Comparison of ENCODE assay signal across 30 cellular contexts in the genomic region with DNA sequence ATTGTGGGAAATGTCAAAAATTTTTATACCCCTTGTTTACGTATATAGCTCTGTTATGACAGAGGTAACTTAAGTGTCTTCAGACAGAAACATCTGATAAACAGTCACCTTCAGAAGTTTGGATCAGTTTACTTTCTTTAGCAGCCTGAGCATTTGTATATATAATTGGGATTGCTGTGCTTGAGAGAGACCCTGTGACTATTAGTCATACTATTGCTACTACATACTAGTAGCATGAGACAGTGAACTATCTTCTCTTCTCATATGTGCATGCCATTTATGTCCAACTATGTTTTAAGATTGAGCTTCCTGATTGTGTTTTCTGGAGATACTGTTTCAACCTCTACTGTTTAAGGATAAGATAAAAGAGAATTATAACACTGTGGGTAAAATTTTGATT.
"Had no signal": no experiment of that assay in that cellular context is flagged by ENCODE, and none has a peak within 500 bp of the region (broad histone marks: within the 10 kb centered on the region; RNA-seq: fewer than 3 reads in every experiment).

No MANE protein-coding gene starts in this region.

- H3K36me3 Mint-ChIP-seq: memory B cell; mesothelial cell of epicardium; naive B cell; natural killer cell treated with Interleukin-12 subunit alpha and Interleukin-12 subunit beta and Interleukin-15 and Interleukin-18, amount 100 ng/mL, for 72 hours; stimulated activated effector memory CD8-positive, alpha-beta T cell treated with anti-CD3 and anti-CD28 coated beads, Interleukin-12 subunit alpha, Interleukin-12 subunit beta, amount 100 ng/mL, for 72 hours had no signal

- H3K27me3 ChIP-seq: colonic mucosa, esophagus squamous epithelium, gastroesophageal sphincter, heart right ventricle, neutrophil, pancreas, stomach, tibial nerve, upper lobe of left lung had no signal

- H3K4me1 Mint-ChIP-seq: neural crest cell had no signal

- H3K9me3 Mint-ChIP-seq: dendritic cell treated with granulocyte-macrophage colony-stimulating factor and Interleukin-4, amounts not matched to agents 40 ng/mL and 50 ng/mL, for 4 days; neural crest cell; stimulated activated effector memory CD8-positive, alpha-beta T cell treated with anti-CD3 and anti-CD28 coated beads, Interleukin-12 subunit alpha, Interleukin-12 subunit beta, amount 100 ng/mL, for 72 hours had no signal

- H3K4me3 ChIP-seq: colonic mucosa, esophagus squamous epithelium, gastroesophageal sphincter, heart right ventricle, lung, mucosa of descending colon, pancreas, stomach, thoracic aorta, tibial nerve, upper lobe of left lung had no signal

- H3K27me3 Mint-ChIP-seq: dendritic cell treated with granulocyte-macrophage colony-stimulating factor and Interleukin-4, amounts not matched to agents 40 ng/mL and 50 ng/mL, for 4 days had no signal

- DNase-seq: central memory CD4-positive, alpha-beta T cell; colonic mucosa; effector memory CD4-positive, alpha-beta T cell; erythroblast; esophagus squamous epithelium; glutamatergic neuron; heart right ventricle; hippocampal formation; islet precursor cell; kidney glomerular epithelial cell; mucosa of descending colon; naive B cell; pancreas; stimulated activated CD4-positive, alpha-beta T cell treated with anti-CD3 and anti-CD28 coated beads, Interleukin-2, amount 100 ng/mL, for 24 hours; stimulated activated CD4-positive, alpha-beta T cell treated with anti-CD3 and anti-CD28 coated beads, Interleukin-4, amount 100 ng/mL, for 24 hours; stimulated activated naive CD4-positive, alpha-beta T cell treated with Interleukin-2 at 50 U/mL for 16 hours; stomach; upper lobe of left lung had no signal

- H3K9me3 ChIP-seq: colonic mucosa, esophagus squamous epithelium, gastroesophageal sphincter, mucosa of descending colon, neutrophil, pancreas, stomach, thoracic aorta, tibial nerve, upper lobe of left lung had no signal

- H3K36me3 ChIP-seq: colonic mucosa, esophagus squamous epithelium, gastroesophageal sphincter, heart right ventricle, neutrophil, pancreas, stomach, thoracic aorta, tibial nerve, upper lobe of left lung had no signal

- H3K27ac Mint-ChIP-seq: dendritic cell treated with granulocyte-macrophage colony-stimulating factor and Interleukin-4, amounts not matched to agents 40 ng/mL and 50 ng/mL, for 4 days; memory B cell; mesothelial cell of epicardium; naive B cell; natural killer cell treated with Interleukin-12 subunit alpha and Interleukin-12 subunit beta and Interleukin-15 and Interleukin-18, amount 100 ng/mL, for 72 hours; stimulated activated effector memory CD8-positive, alpha-beta T cell treated with anti-CD3 and anti-CD28 coated beads, Interleukin-12 subunit alpha, Interleukin-12 subunit beta, amount 100 ng/mL, for 72 hours had no signal

- ATAC-seq: gastroesophageal sphincter; heart right ventricle; mucosa of descending colon; natural killer cell treated with Interleukin-12 subunit alpha and Interleukin-12 subunit beta and Interleukin-15 and Interleukin-18, amount 100 ng/mL, for 72 hours; pancreas; sciatic nerve; stimulated activated effector memory CD8-positive, alpha-beta T cell treated with anti-CD3 and anti-CD28 coated beads, Interleukin-12 subunit alpha, Interleukin-12 subunit beta, amount 100 ng/mL, for 72 hours had no signal

- H3K4me1 ChIP-seq: colonic mucosa, esophagus squamous epithelium, gastroesophageal sphincter, heart right ventricle, pancreas, stomach, tibial nerve, upper lobe of left lung had no signal

- H3K27ac ChIP-seq: colonic mucosa, esophagus squamous epithelium, gastroesophageal sphincter, heart right ventricle, neutrophil, pancreas, stomach, thoracic aorta, tibial nerve, upper lobe of left lung had no signal

- H3K4me3 Mint-ChIP-seq: dendritic cell treated with granulocyte-macrophage colony-stimulating factor and Interleukin-4, amounts not matched to agents 40 ng/mL and 50 ng/mL, for 4 days; memory B cell; mesothelial cell of epicardium; naive B cell; natural killer cell treated with Interleukin-12 subunit alpha and Interleukin-12 subunit beta and Interleukin-15 and Interleukin-18, amount 100 ng/mL, for 72 hours; neural crest cell; stimulated activated effector memory CD8-positive, alpha-beta T cell treated with anti-CD3 and anti-CD28 coated beads, Interleukin-12 subunit alpha, Interleukin-12 subunit beta, amount 100 ng/mL, for 72 hours had no signal
